In the genomic region with DNA sequence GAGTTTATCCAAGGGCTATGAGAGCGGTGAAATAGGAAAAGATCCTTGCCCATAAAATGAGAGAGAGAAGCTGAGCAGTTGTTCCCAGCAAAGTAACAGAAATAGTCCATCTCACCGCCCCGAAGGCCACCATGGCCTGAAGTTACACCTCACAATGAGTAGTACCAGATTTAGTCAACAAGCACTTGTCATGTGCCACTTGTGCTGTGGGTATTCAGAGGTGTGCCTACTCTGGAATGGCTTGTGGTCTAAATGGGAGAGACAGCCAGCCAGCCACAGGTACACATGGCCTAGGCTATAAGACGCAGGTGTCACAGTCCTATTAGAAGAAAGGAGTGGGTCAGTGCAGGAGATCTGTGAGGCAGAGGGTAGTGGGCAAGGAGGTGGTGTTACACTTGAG, we compare ENCODE assay signal across 19 cellular contexts. TPM values are rescaled to one million over a fixed set of nuclear protein-coding genes. Genes with fewer than 3 reads are reported as not detected.
DNase-seq lines count a peak whose midpoint lies in the region; ATAC-seq, FAIRE-seq and TF ChIP-seq lines count a peak whose summit lies in the region.
"Had no signal": no experiment of that assay in that cellular context is flagged by ENCODE, and none has a peak within 500 bp of the region (broad histone marks: within the 10 kb centered on the region; RNA-seq: fewer than 3 reads in every experiment).

No MANE protein-coding gene starts in this region.

- peaks cover 9 to 13% of the 10 kb centered on the region in 2 experiments; a peak in 3 of 4 replicates for H3K4me1 Mint-ChIP-seq in H9

- H4K5ac ChIP-seq in H9 (ENCODE audit: insufficient read length, low read depth, low read length) (no peak overlapping the region), mesendoderm (ENCODE audit: low read length) (no peak overlapping the region)

- no peak for ATAC-seq in activated naive CD4-positive, alpha-beta T cell treated with anti-CD3 and anti-CD28 coated beads, Interleukin-2, amount 50 U/mL, for 72 hours
- peak in 3 of 4 donors; percentile 16 to 56 (median 35) for ATAC-seq in psoas muscle
- no peak for ATAC-seq in GM21381 (IDR thresholded peaks at IDR 0.05; ENCODE audit: unreplicated experiment)
- no peak for ATAC-seq in HG03460 (IDR thresholded peaks at IDR 0.05; ENCODE audit: unreplicated experiment)
- ATAC-seq: activated CD4-positive, CD25-positive, alpha-beta regulatory T cell treated with anti-CD3 and anti-CD28 coated beads, Interleukin-2, amount 50 U/mL, for 24 hours had no signal

- no peak overlapping the region for H3K14ac ChIP-seq in H9 (ENCODE audit: insufficient read depth, low read length)

- H3K4me1 ChIP-seq in H9 (ENCODE audit: insufficient read depth, low read length) (no peaks in the 10 kb centered on the region; the same call in 1 of the 2 replicates), psoas muscle (peaks cover 6% of the 10 kb centered on the region), mesendoderm (ENCODE audit: control insufficient read depth, low read depth, low read length) (peaks cover 3% of the 10 kb centered on the region)
- H3K4me1 ChIP-seq: testis had no signal

- no peaks in the 10 kb centered on the region for H3K36me3 ChIP-seq in bronchial epithelial cell (ENCODE audit: control insufficient read depth, insufficient read depth, low read length)
- H3K36me3 ChIP-seq in psoas muscle (ENCODE audit: insufficient read depth in 1 of 2, low read depth in 1 of 2): no peaks in the 10 kb centered on the region
- H3K36me3 ChIP-seq in mesendoderm (ENCODE audit: control insufficient read depth, insufficient read depth, low read length): no peaks in the 10 kb centered on the region

- no peaks in the 10 kb centered on the region; the same call in none of the 2 replicates for H3K27me3 Mint-ChIP-seq in H9 (ENCODE audit: low read depth)

- no peaks in the 10 kb centered on the region for H3K79me2 ChIP-seq in H9 (ENCODE audit: insufficient read depth, low read length)
- H3K79me2 ChIP-seq in mesendoderm (ENCODE audit: control insufficient read depth, insufficient read depth, low read length): no peaks in the 10 kb centered on the region

- no peaks in the 10 kb centered on the region for H3K9me3 Mint-ChIP-seq in activated naive CD4-positive, alpha-beta T cell treated with anti-CD3 and anti-CD28 coated beads, Interleukin-2, amount 50 U/mL, for 72 hours
- H3K9me3 Mint-ChIP-seq in H9: peaks cover 65 to 72% of the 10 kb centered on the region in 2 experiments
- H3K9me3 Mint-ChIP-seq: HFFc6 had no signal

- H3K36me3 Mint-ChIP-seq in activated naive CD4-positive, alpha-beta T cell treated with anti-CD3 and anti-CD28 coated beads, Interleukin-2, amount 50 U/mL, for 72 hours: peaks cover 0 to 16% of the 10 kb centered on the region in 2 donors
- peaks cover 0 to 16% (median 6%) of the 10 kb centered on the region in 3 experiments; a peak in 5 of 7 replicates for H3K36me3 Mint-ChIP-seq in H9 (ENCODE audit: insufficient read depth in 1 of 3, low read depth in 3 of 3)

- no CpG with 5 or more reads among the region's 4 CpGs for WGBS in H9 (ENCODE audit: extremely low coverage, insufficient read length, low lambda C conversion rate)
- WGBS in psoas muscle, 3 donors: 51 to 68% (median 55%) methylated on average over 4 of the region's 4 CpGs
- no CpG with 5 or more reads among the region's 4 CpGs for WGBS in mesendoderm (ENCODE audit: extremely low coverage, insufficient coverage, low lambda C conversion rate)

- H2BK20ac ChIP-seq in H9 (ENCODE audit: low read depth, low read length, poor library complexity, severe bottlenecking): no peak overlapping the region

- H2BK5ac ChIP-seq in H9 (ENCODE audit: insufficient read length, low read length) (no peak overlapping the region), mesendoderm (ENCODE audit: low read length) (no peak overlapping the region)

- no peak for TF ChIP-seq CTCF in H9 (conservative IDR thresholded peaks at IDR 0.05)
- no peak for TF ChIP-seq CTCF in bronchial epithelial cell (IDR thresholded peaks at IDR 0.05; ENCODE audit: insufficient read depth, low read length, severe bottlenecking)
- no peak for TF ChIP-seq CTCF in psoas muscle (IDR thresholded peaks at IDR 0.05)

- H3K4ac ChIP-seq in H9 (ENCODE audit: low read depth, low read length) (no peak overlapping the region), mesendoderm (ENCODE audit: low read depth, low read length) (no peak overlapping the region)

- peak; percentile 75 for FAIRE-seq in bronchial epithelial cell (lab: Jason Lieb, UNC)
- FAIRE-seq: colon, G401.6 had no signal

- no peak overlapping the region for H4K8ac ChIP-seq in H9 (replicated peaks; ENCODE audit: insufficient read length, low read depth, low read length)
- no peak overlapping the region for H4K8ac ChIP-seq in mesendoderm (ENCODE audit: low read depth, low read length)

- H3T11ph ChIP-seq in H9 (ENCODE audit: low read length): peak overlapping the region; percentile 39

- H3K27ac ChIP-seq in H9 (ENCODE audit: insufficient read length, low read depth, low read length) (no peak overlapping the region), psoas muscle (peak overlapping the region; percentile 52), mesendoderm (ENCODE audit: low read depth, low read length) (no peak overlapping the region)
- H3K27ac ChIP-seq: testis had no signal

- no peak overlapping the region for H3K4me2 ChIP-seq in H9 (ENCODE audit: insufficient read depth, insufficient read length, low read length)
- no peak overlapping the region for H3K4me2 ChIP-seq in mesendoderm (ENCODE audit: low read length)

- H3K23me2 ChIP-seq in H9 (ENCODE audit: insufficient read length, low read depth, low read length, poor library complexity, severe bottlenecking): no peaks in the 10 kb centered on the region

- H2BK120ac ChIP-seq in H9 (ENCODE audit: low read depth, low read length, poor library complexity, severe bottlenecking): no peak overlapping the region
- H2BK120ac ChIP-seq in mesendoderm (ENCODE audit: low read depth, low read length): no peak overlapping the region

- no peak for DNase-seq in activated naive CD4-positive, alpha-beta T cell treated with anti-CD3 and anti-CD28 coated beads, Interleukin-2, amount 50 U/mL, for 72 hours (ENCODE audit: low spot score in 2 of 2)
- DNase-seq in activated naive CD4-positive, alpha-beta T cell (lab: John Stamatoyannopoulos, UW): no peak
- no peak for DNase-seq in H9
- DNase-seq in bronchial epithelial cell (ENCODE audit: low read depth): no peak
- DNase-seq in psoas muscle: no peak
- no peak for DNase-seq in mesendoderm
- DNase-seq: activated naive CD4-positive, alpha-beta T cell treated with Interleukin-2 at 50 U/mL for 16 hours; C1 segment of cervical spinal cord; HFFc6; NCI-H146; NCI-H2171 treated with DMSO at 0.1 percent for 48 hours; NCI-H526 treated with DMSO at 0.1 percent for 48 hours; testis had no signal

- H4K91ac ChIP-seq in H9 (ENCODE audit: insufficient read length, low read depth, low read length): no peak overlapping the region

- no peaks in the 10 kb centered on the region for H4K20me1 ChIP-seq in H9 (ENCODE audit: control insufficient read depth, insufficient read depth, insufficient read length)

- H3K4me3 Mint-ChIP-seq in H9: no peak overlapping the region
- H3K4me3 Mint-ChIP-seq: HFFc6 had no signal

- H3K9me3 ChIP-seq in H9 (ENCODE audit: control insufficient read depth, low read depth, low read length): peaks cover 32% of the 10 kb centered on the region
- no peaks in the 10 kb centered on the region for H3K9me3 ChIP-seq in psoas muscle
- H3K9me3 ChIP-seq: neutrophil, testis had no signal

- H3K56ac ChIP-seq in H9 (ENCODE audit: insufficient read length, low read depth, low read length): no peak overlapping the region
- no peak overlapping the region for H3K56ac ChIP-seq in mesendoderm (ENCODE audit: low read length)

- no peak overlapping the region for H2BK15ac ChIP-seq in H9 (ENCODE audit: low read depth, low read length)
- no peak overlapping the region for H2BK15ac ChIP-seq in mesendoderm (replicated peaks; ENCODE audit: low read depth)

- H3K23ac ChIP-seq in H9 (ENCODE audit: insufficient read length, low read depth, low read length) (no peak overlapping the region), mesendoderm (ENCODE audit: low read length) (no peak overlapping the region)

- intact Hi-C loops in psoas muscle (cut with DNase I): no loop called here

- no peak overlapping the region for H2AFZ ChIP-seq in H9 (ENCODE audit: low read length)

- no peak overlapping the region for H3K18ac ChIP-seq in H9 (ENCODE audit: insufficient read length, low read depth, low read length)
- no peak overlapping the region for H3K18ac ChIP-seq in mesendoderm (ENCODE audit: low read length)

- H3K27me3 ChIP-seq in H9 (ENCODE audit: insufficient read depth, low read length) (no peaks in the 10 kb centered on the region), bronchial epithelial cell (ENCODE audit: control insufficient read depth, insufficient read depth, low read length) (no peaks in the 10 kb centered on the region), psoas muscle (ENCODE audit: insufficient read depth in 3 of 3, low read length in 2 of 3) (peaks cover 0 to 5% (median 0%) of the 10 kb centered on the region in 3 donors), mesendoderm (ENCODE audit: insufficient read depth, low read length, poor library complexity) (no peaks in the 10 kb centered on the region)
- H3K27me3 ChIP-seq: neutrophil, testis had no signal

- H2BK12ac ChIP-seq in H9 (ENCODE audit: insufficient read length, low read depth, low read length): no peak overlapping the region

- H3K27ac Mint-ChIP-seq in activated naive CD4-positive, alpha-beta T cell treated with anti-CD3 and anti-CD28 coated beads, Interleukin-2, amount 50 U/mL, for 72 hours: peak overlapping the region; percentile 71 to 85
- no peak overlapping the region for H3K27ac Mint-ChIP-seq in H9
- H3K27ac Mint-ChIP-seq: HFFc6 had no signal

- H2AK5ac ChIP-seq in H9 (ENCODE audit: insufficient read length, low read length) (no peak overlapping the region), mesendoderm (ENCODE audit: low read length) (no peak overlapping the region)

- no peak overlapping the region for H3K9ac ChIP-seq in H9 (ENCODE audit: extremely low read depth, insufficient read length, low read length)
- no peak overlapping the region for H3K9ac ChIP-seq in mesendoderm (ENCODE audit: low read length)

- H3K79me1 ChIP-seq in H9 (ENCODE audit: insufficient read depth, low read depth, low read length, poor library complexity, severe bottlenecking): no peaks in the 10 kb centered on the region
- H3K79me1 ChIP-seq in mesendoderm (ENCODE audit: low read length): no peaks in the 10 kb centered on the region

- H3K4me3 ChIP-seq in bronchial epithelial cell (ENCODE audit: low read depth, low read length) (no peak overlapping the region), psoas muscle (no peak overlapping the region), mesendoderm (ENCODE audit: low read length) (no peak overlapping the region)
- H3K4me3 ChIP-seq: testis had no signal

RNA-seq across cellular contexts. Expression of a gene that starts 54.6 kb away (rescaled TPM):
- 1 to 10 TPM; 2.4 to 2.5 TPM for total RNA-seq in activated naive CD4-positive, alpha-beta T cell treated with anti-CD3 and anti-CD28 coated beads, Interleukin-2, amount 50 U/mL, for 72 hours
- total RNA-seq in H9 (2021): 1.2 and 1.3 TPM in 2 replicates
- total RNA-seq in bronchial epithelial cell: under 0.01 TPM in 1 of 2 replicates, not detected in the other
- total RNA-seq in psoas muscle: under 1 TPM in 1 of 4 donors, not detected in 3; 0.10 TPM
- polyA plus RNA-seq in psoas muscle: under 1 TPM; 0.08 to 0.30 (median 0.09) TPM
- 0.65 TPM for polyA plus RNA-seq in mesendoderm (2013, experiment 1 of 2)
- polyA plus RNA-seq in mesendoderm (2013, experiment 2 of 2): 0.59 TPM

Comparison
In these comparisons a context has a peak if more than half of its experiments do, and no peak if none do; other contexts are left out.
1. ATAC-seq: peak in psoas muscle (3 of 4); none in activated naive CD4-positive, alpha-beta T cell treated with anti-CD3 and anti-CD28 coated beads, Interleukin-2, amount 50 U/mL, for 72 hours (0 of 2), GM21381 (single experiment) and HG03460 (single experiment).
2. H3K27ac Mint-ChIP-seq: peak in activated naive CD4-positive, alpha-beta T cell treated with anti-CD3 and anti-CD28 coated beads, Interleukin-2, amount 50 U/mL, for 72 hours (2 of 2); none in H9 (0 of 3).